In genomic region chr4:2934813-2935761, GRCh38 we compare ENCODE assay signal across 8 cellular contexts. TPM values are rescaled to one million over a fixed set of nuclear protein-coding genes. Genes with fewer than 3 reads are reported as not detected.
DNase-seq lines count a peak whose midpoint lies in the region; ATAC-seq and TF ChIP-seq lines count a peak whose summit lies in the region.

No MANE protein-coding gene starts in this region.

- TF ChIP-seq POLR2A in heart left ventricle (IDR thresholded peaks at IDR 0.05) = peak; percentile 24 to 92

- no peaks in the 10 kb centered on the region for H3K27me3 Mint-ChIP-seq in activated naive CD8-positive, alpha-beta T cell treated with anti-CD3 and anti-CD28 coated beads, Interleukin-2, amount 50 U/mL, for 24 hours

- ATAC-seq in HG02610 (IDR thresholded peaks at IDR 0.05; ENCODE audit: unreplicated experiment) = peak; percentile 47
- ATAC-seq in activated naive CD8-positive, alpha-beta T cell treated with anti-CD3 and anti-CD28 coated beads, Interleukin-2, amount 50 U/mL, for 24 hours = peak; percentile 44
- ATAC-seq in heart left ventricle = peak; percentile 54 to 84 (median 83)

- H3K27me3 ChIP-seq in heart left ventricle (no peaks in the 10 kb centered on the region), trophoblast cell (ENCODE audit: insufficient read depth, low read length) (no peaks in the 10 kb centered on the region), tibial artery (no peaks in the 10 kb centered on the region)

- H3K9me3 Mint-ChIP-seq in activated naive CD8-positive, alpha-beta T cell treated with anti-CD3 and anti-CD28 coated beads, Interleukin-2, amount 50 U/mL, for 24 hours = no peaks in the 10 kb centered on the region

- H3K4me3 ChIP-seq in heart left ventricle (peak overlapping the region; percentile 76 to 100 (median 89)), trophoblast cell (ENCODE audit: low read depth, low read length) (peak overlapping the region; percentile 94), tibial artery (peak overlapping the region; percentile 80 to 97)

- no peak overlapping the region for H2AK5ac ChIP-seq in trophoblast cell (ENCODE audit: low read length)

- H3K9me3 ChIP-seq in heart left ventricle (no peaks in the 10 kb centered on the region), trophoblast cell (ENCODE audit: insufficient read depth, low read depth, low read length) (peaks cover 2% of the 10 kb centered on the region), tibial artery (no peaks in the 10 kb centered on the region)

- peaks cover 4% of the 10 kb centered on the region for H3K79me1 ChIP-seq in trophoblast cell (ENCODE audit: low read length)

- peaks cover 57% of the 10 kb centered on the region for H3K4me1 Mint-ChIP-seq in activated naive CD8-positive, alpha-beta T cell treated with anti-CD3 and anti-CD28 coated beads, Interleukin-2, amount 50 U/mL, for 24 hours

- peak overlapping the region; percentile 43 for H4K12ac ChIP-seq in trophoblast cell (ENCODE audit: low read depth, low read length)

- H4K91ac ChIP-seq in trophoblast cell (ENCODE audit: low read depth, low read length) = peak overlapping the region; percentile 64

- peaks cover 7% of the 10 kb centered on the region for H3K79me2 ChIP-seq in trophoblast cell (ENCODE audit: control insufficient read depth, insufficient read depth, low read length, poor library complexity)

- H3K14ac ChIP-seq in trophoblast cell (ENCODE audit: low read length) = peak overlapping the region; percentile 56

- no peak overlapping the region for H2BK120ac ChIP-seq in trophoblast cell (ENCODE audit: insufficient read depth, low read length, poor library complexity)

- H3K23ac ChIP-seq in trophoblast cell (ENCODE audit: low read length) = peak overlapping the region; percentile 35

- peak overlapping the region; percentile 51 for H2AFZ ChIP-seq in trophoblast cell (ENCODE audit: insufficient read depth, low read length, poor library complexity)

- peak in 2 of 12 donors; percentile 1 to 26 for TF ChIP-seq CTCF in heart left ventricle (IDR thresholded peaks at IDR 0.05)
- TF ChIP-seq CTCF in tibial artery (IDR thresholded peaks at IDR 0.05) = no peak

- peak overlapping the region; percentile 95 for H3K9ac ChIP-seq in trophoblast cell (ENCODE audit: low read length)

- peak overlapping the region; percentile 58 for H2BK5ac ChIP-seq in trophoblast cell (ENCODE audit: low read depth, low read length, poor library complexity)

- H2BK12ac ChIP-seq in trophoblast cell (ENCODE audit: low read length) = no peak overlapping the region

- H3K27ac ChIP-seq in heart left ventricle (peak overlapping the region; percentile 68 to 96 (median 88)), trophoblast cell (ENCODE audit: low read depth, low read length) (peak overlapping the region; percentile 45), tibial artery (peak overlapping the region; percentile 82 to 92)

- intact Hi-C loops in heart left ventricle (cut with DNase I) (loop anchor here (2.0 to 10.0 kb wide), 8 partner anchors 28 to 178 kb away; partner anchors contain the start of genes ADD1 (in 4 of the 10), GRK4 (in 1 of the 10), NOP14 (in 1 of the 10) and TNIP2 (in 1 of the 10)), tibial artery (cut with DNase I; ENCODE audit: low total_unique reads) (loop anchor here (5.0 to 10.0 kb wide), 3 partner anchors 93 to 1960 kb away; partner anchors contain the start of genes ADD1 and DGKQ)

- peaks cover 0 to 49% (median 40%) of the 10 kb centered on the region in 9 donors for H3K36me3 ChIP-seq in heart left ventricle
- peaks cover 52 to 55% of the 10 kb centered on the region in 2 experiments for H3K36me3 ChIP-seq in trophoblast cell (ENCODE audit: control insufficient read depth in 1 of 2, insufficient read depth in 2 of 2, low read length in 2 of 2)
- peaks cover 23 to 59% (median 47%) of the 10 kb centered on the region in 3 donors for H3K36me3 ChIP-seq in tibial artery

- 1 to 2% (median 1%) methylated on average over 23 to 70 of the region's 70 CpGs for WGBS in heart left ventricle, 4 donors
- WGBS in trophoblast cell (ENCODE audit: extremely low coverage, insufficient coverage, insufficient read length) = no CpG with 5 or more reads among the region's 70 CpGs

- peak overlapping the region; percentile 43 for H3K18ac ChIP-seq in trophoblast cell (ENCODE audit: low read length)

- peak overlapping the region; percentile 97 for H3K4me2 ChIP-seq in trophoblast cell (ENCODE audit: low read length)

- peak overlapping the region; percentile 90 for H3K4me3 Mint-ChIP-seq in activated naive CD8-positive, alpha-beta T cell treated with anti-CD3 and anti-CD28 coated beads, Interleukin-2, amount 50 U/mL, for 24 hours

- DNase-seq in GM04503 (ENCODE audit: low read depth) (peak; percentile 41), NCI-H1417 treated with DMSO at 0.1 percent for 48 hours (lab: John Stamatoyannopoulos, UW) (peak; percentile 51), SW 1271 (lab: John Stamatoyannopoulos, UW) (peak; percentile 43 to 81), heart left ventricle (peak; percentile 94 to 98 (median 96)), trophoblast cell (peak; percentile 93 to 97), tibial artery (peak; percentile 93 to 96)
- peak; percentile 99 for DNase-seq in activated naive CD8-positive, alpha-beta T cell treated with anti-CD3 and anti-CD28 coated beads, Interleukin-2, amount 50 U/mL, for 24 hours

- peak overlapping the region; percentile 86 for H4K8ac ChIP-seq in trophoblast cell (ENCODE audit: low read depth, low read length)

- H3K36me3 Mint-ChIP-seq in activated naive CD8-positive, alpha-beta T cell treated with anti-CD3 and anti-CD28 coated beads, Interleukin-2, amount 50 U/mL, for 24 hours (ENCODE audit: low read depth) = peaks cover 53% of the 10 kb centered on the region

- peaks cover 2 to 63% (median 42%) of the 10 kb centered on the region in 12 donors for H3K4me1 ChIP-seq in heart left ventricle
- peaks cover 12 to 19% of the 10 kb centered on the region in 2 experiments for H3K4me1 ChIP-seq in trophoblast cell (ENCODE audit: control insufficient read depth in 1 of 2, insufficient read depth in 2 of 2, low read length in 2 of 2)
- peaks cover 0 to 53% (median 28%) of the 10 kb centered on the region in 4 donors for H3K4me1 ChIP-seq in tibial artery

- H3K27ac Mint-ChIP-seq in activated naive CD8-positive, alpha-beta T cell treated with anti-CD3 and anti-CD28 coated beads, Interleukin-2, amount 50 U/mL, for 24 hours = peak overlapping the region; percentile 93

- H3K4ac ChIP-seq in trophoblast cell (ENCODE audit: low read depth, low read length) = peak overlapping the region; percentile 31

RNA-seq across cellular contexts. Expression of gene NOP14, which starts 28.1 kb away (rescaled TPM):
- 10 to 100 TPM; 11.4 to 21.5 (median 15.8) TPM for total RNA-seq in heart left ventricle
- polyA plus RNA-seq in heart left ventricle = 10 to 100 TPM; 11.7 to 26.0 TPM
- 30.9 and 32.6 TPM in 2 replicates for polyA plus RNA-seq in trophoblast cell (2013)

RNA-seq across cellular contexts. Expression of gene GRK4, which starts 28.3 kb away (rescaled TPM):
- total RNA-seq in heart left ventricle = 10 to 100 TPM in 2 of 9 donors, 1 to 10 TPM in 7; 4.9 to 11.8 (median 9.3) TPM
- 10 to 100 TPM in 1 of 2 donors, 1 to 10 TPM in 1; 5.3 to 12.0 TPM for polyA plus RNA-seq in heart left ventricle
- polyA plus RNA-seq in trophoblast cell (2013) = 1.5 and 1.6 TPM in 2 replicates

Comparison
In these comparisons a context has a peak if more than half of its experiments do, and no peak if none do; other contexts are left out.
1. Peak in every context shown above with its lines: DNase-seq, ATAC-seq, H3K4me3 ChIP-seq and H3K27ac ChIP-seq.
2. DNase-seq: peak in every context shown above with its lines; median percentile 99 in activated naive CD8-positive, alpha-beta T cell treated with anti-CD3 and anti-CD28 coated beads, Interleukin-2, amount 50 U/mL, for 24 hours; 96 in heart left ventricle; 95 in trophoblast cell; 94 in tibial artery; 62 in SW 1271; 51 in NCI-H1417 treated with DMSO at 0.1 percent for 48 hours; 41 in GM04503.